16 cellular contexts compared by ENCODE assay signal in genomic region chr10:96536129-96536528, GRCh38. TPM values are rescaled to one million over a fixed set of nuclear protein-coding genes. Genes with fewer than 3 reads are reported as not detected.
DNase-seq lines count a peak whose midpoint lies in the region; FAIRE-seq and TF ChIP-seq lines count a peak whose summit lies in the region.
"Had no signal": no experiment of that assay in that cellular context is flagged by ENCODE, and none has a peak within 500 bp of the region (broad histone marks: within the 10 kb centered on the region; RNA-seq: fewer than 3 reads in every experiment).

No MANE protein-coding gene starts in this region.

- no peak for DNase-seq in GM12891 (ENCODE audit: insufficient read length, low spot score)
- no peak for DNase-seq in NK-92 (lab: John Stamatoyannopoulos, UW; ENCODE audit: unreplicated experiment)
- DNase-seq in thyroid gland: no peak
- no peak for DNase-seq in D721Med (ENCODE audit: insufficient read length, low spot score)
- DNase-seq: Caco-2; CD8-positive, alpha-beta T cell; DMS53; IMR-90 had no signal

- H3K9me3 ChIP-seq in thyroid gland: no peaks in the 10 kb centered on the region
- H3K9me3 ChIP-seq: Caco-2, HAP-1 had no signal

- no peak overlapping the region for H3K27ac ChIP-seq in thyroid gland

- intact Hi-C loops in thyroid gland (cut with DNase I): no loop called here

- no peaks in the 10 kb centered on the region for H3K27me3 ChIP-seq in thyroid gland

- peaks cover 0 to under 1% of the 10 kb centered on the region in 2 donors for H3K4me1 ChIP-seq in thyroid gland

- FAIRE-seq in GM12891 (lab: Jason Lieb, UNC): no peak
- peak; percentile 75 for FAIRE-seq in colon (lab: Jason Lieb, UNC)
- FAIRE-seq in islet of Langerhans (lab: Jason Lieb, UNC): peak; percentile 65
- no peak for FAIRE-seq in D721Med (lab: Jason Lieb, UNC)
- FAIRE-seq: GM12892, GM19239, H1 had no signal

- TF ChIP-seq CTCF in thyroid gland (IDR thresholded peaks at IDR 0.05) (no peak), D721Med (IDR thresholded peaks at IDR 0.05; ENCODE audit: insufficient read depth, missing control alignments) (no peak)

- TF ChIP-seq POLR2A in GM12891 (IDR thresholded peaks at IDR 0.05; ENCODE audit: low read depth, low read length) (no peak), thyroid gland (IDR thresholded peaks at IDR 0.05) (no peak)

- H3K36me3 ChIP-seq in thyroid gland: peaks cover 7 to 8% of the 10 kb centered on the region in 2 donors

- 95 to 96% methylated on average over 1 of the region's 1 CpG for WGBS in thyroid gland, 2 donors

- no peak overlapping the region for H3K4me3 ChIP-seq in thyroid gland (replicated peaks in 1 of 3)
- H3K4me3 ChIP-seq: HAP-1 had no signal

TF ChIP-seq in GM12891, 5 proteins besides CTCF, POLR2A, EP300 and RAD21:
- TF ChIP-seq TAF1 (IDR thresholded peaks at IDR 0.05; ENCODE audit: low read depth, low read length) (no peak), SPI1 (IDR thresholded peaks at IDR 0.05; ENCODE audit: low read depth, low read length) (peak; percentile 72), PAX5 (IDR thresholded peaks at IDR 0.05; ENCODE audit: insufficient read depth, low read length, severe bottlenecking) (no peak)

RNA-seq across cellular contexts. Expression of gene TLL2, which starts 22.4 kb away (rescaled TPM):
- 0.89 TPM for polyA plus RNA-seq in GM12891 (2012; ENCODE audit: low read depth, missing spikeins)
- 1 to 10 TPM in 3 of 4 donors, under 1 TPM in 1; 0.13 to 2.4 (median 1.8) TPM for total RNA-seq in thyroid gland
- total RNA-seq: CD8-positive, alpha-beta T cell; HT-29 had no signal
- polyA plus RNA-seq: CD14-positive monocyte had no signal

RNA-seq across cellular contexts. Expression of gene TM9SF3, which starts 50.7 kb away (rescaled TPM):
- polyA plus RNA-seq in GM12891 (2012; ENCODE audit: low read depth, missing spikeins): 22.8 TPM
- total RNA-seq in thyroid gland: 100 to 1,000 TPM; 119 to 205 (median 151) TPM
